ENCODE assay signal across 8 cellular contexts in genomic region chr17:30477758-30478115, GRCh38. TPM values are rescaled to one million over a fixed set of nuclear protein-coding genes. Genes with fewer than 3 reads are reported as not detected.
DNase-seq lines count a peak whose midpoint lies in the region; ATAC-seq and TF ChIP-seq lines count a peak whose summit lies in the region.

No MANE protein-coding gene starts in this region.

- peak overlapping the region; percentile 89 for H3K4me3 ChIP-seq in A673 (ENCODE audit: low read depth, low read length, poor library complexity, severe bottlenecking)
- peak overlapping the region; percentile 91 for H3K4me3 ChIP-seq in epithelial cell of esophagus (ENCODE audit: low read length)

- in situ Hi-C loops in SK-MEL-5 (cut with HindIII; ENCODE audit: low pct_unique_long_range_greater_than_20kb, low sequenced_read_pairs) = no loop called here

- no peaks in the 10 kb centered on the region for H3K9me3 ChIP-seq in A673 (ENCODE audit: low read depth, low read length, poor library complexity, severe bottlenecking)

- ATAC-seq in GM18867 (IDR thresholded peaks at IDR 0.05; ENCODE audit: unreplicated experiment) (peak; percentile 19), natural killer cell (peak; percentile 57 to 69 (median 57)), HG02642 (IDR thresholded peaks at IDR 0.05; ENCODE audit: poor library complexity, unreplicated experiment) (no peak), GM21528 (IDR thresholded peaks at IDR 0.05; ENCODE audit: low FRiP score, unreplicated experiment) (no peak)

- no peak for TF ChIP-seq CTCF in A673 (conservative IDR thresholded peaks at IDR 0.05; ENCODE audit: low read depth, low read length)
- no peak for TF ChIP-seq CTCF in epithelial cell of esophagus (IDR thresholded peaks at IDR 0.05; ENCODE audit: insufficient read depth, low read depth, low read length, missing control alignments)
- TF ChIP-seq CTCF in natural killer cell (IDR thresholded peaks at IDR 0.05) = no peak

- H3K9me3 Mint-ChIP-seq in natural killer cell = no peaks in the 10 kb centered on the region

- POLR2A ChIA-PET in A673 (lab: Charles Lee; ENCODE audit: low non-redundant PET) = no interaction called here

- peaks cover 21 to 28% of the 10 kb centered on the region in 2 donors for H3K4me1 Mint-ChIP-seq in natural killer cell

- H3K36me3 Mint-ChIP-seq in natural killer cell = peaks cover under 1% of the 10 kb centered on the region

- peak overlapping the region; percentile 99 for H3K4me3 Mint-ChIP-seq in natural killer cell

- H3K4me1 ChIP-seq in A673 (ENCODE audit: insufficient read depth, low read length, poor library complexity, severe bottlenecking) = no peaks in the 10 kb centered on the region

- H3K27me3 ChIP-seq in A673 (replicated peaks; ENCODE audit: insufficient read depth, low read depth, low read length, poor library complexity) = no peaks in the 10 kb centered on the region

- peak overlapping the region; percentile 99 for H3K27ac Mint-ChIP-seq in natural killer cell

- intact Hi-C loops in A673 (cut with micrococcal nuclease; ENCODE audit: unreplicated experiment) = loop anchor here (10.0 kb wide), 2 partner anchors 237 to 347 kb away; partner anchors contain the start of gene CRLF3
- intact Hi-C loops in natural killer cell (cut with micrococcal nuclease) = loop anchor here (5.0 to 10.0 kb wide), 2 partner anchors 240 to 347 kb away; partner anchors contain the start of gene CRLF3

- peaks cover 31% of the 10 kb centered on the region for H3K36me3 ChIP-seq in A673 (ENCODE audit: insufficient read depth, low read length, poor library complexity, severe bottlenecking)

- no peaks in the 10 kb centered on the region for H3K27me3 Mint-ChIP-seq in natural killer cell (ENCODE audit: low read depth in 2 of 2)

- peak overlapping the region; percentile 95 for H3K27ac ChIP-seq in A673 (ENCODE audit: low read depth, low read length, poor library complexity, severe bottlenecking)

- DNase-seq in A673 (ENCODE audit: low spot score) = no peak
- peak; percentile 12 for DNase-seq in SK-MEL-5 (ENCODE audit: low read depth, low spot score)
- peak; percentile 19 for DNase-seq in epithelial cell of esophagus (ENCODE audit: low read depth)
- no peak for DNase-seq in natural killer cell
- no peak for DNase-seq in NCI-H2196 treated with DMSO at 0.1 percent for 48 hours (lab: John Stamatoyannopoulos, UW; ENCODE audit: unreplicated experiment)

- BruUV-seq in A673 (replicated peaks; lab: Mats Ljungman, UMichigan) = TSS peak; percentile 65

- CTCF ChIA-PET in A673 (lab: Charles Lee) = interaction anchor here (0.6 kb wide), 1 partner anchor 886 kb away, joined by 3 read pairs; no protein-coding TSS in a partner anchor

RNA-seq across cellular contexts. Expression of gene GOSR1, which starts 0.5 kb away (rescaled TPM):
- total RNA-seq in A673 (2021) (61.2 and 69.1 TPM in 2 replicates), natural killer cell (10 to 100 TPM; 45.0 to 57.5 (median 54.4) TPM)
- total RNA-seq in SK-MEL-5 (2014; rRNA removed; shearing (Covaris generic)) = 13.4 and 16.4 TPM in 2 replicates
- 25.2 and 25.6 TPM in 2 replicates for polyA plus RNA-seq in SK-MEL-5 (2015; cell fraction: cytosol; rRNA removed)
- 23.4 and 24.1 TPM in 2 replicates for polyA plus RNA-seq in SK-MEL-5 (2015; cell fraction: nucleus; rRNA removed)

Comparison
In these comparisons a context has a peak if more than half of its experiments do, and no peak if none do; other contexts are left out.
1. DNase-seq: peak in SK-MEL-5 (single experiment) and epithelial cell of esophagus (single experiment); none in A673 (single experiment), natural killer cell (single experiment) and NCI-H2196 treated with DMSO at 0.1 percent for 48 hours (single experiment).
2. ATAC-seq: peak in GM18867 (single experiment) and natural killer cell (3 of 3); none in HG02642 (single experiment) and GM21528 (single experiment).